Comparison of ENCODE assay signal across 1 cellular context in the genomic region with DNA sequence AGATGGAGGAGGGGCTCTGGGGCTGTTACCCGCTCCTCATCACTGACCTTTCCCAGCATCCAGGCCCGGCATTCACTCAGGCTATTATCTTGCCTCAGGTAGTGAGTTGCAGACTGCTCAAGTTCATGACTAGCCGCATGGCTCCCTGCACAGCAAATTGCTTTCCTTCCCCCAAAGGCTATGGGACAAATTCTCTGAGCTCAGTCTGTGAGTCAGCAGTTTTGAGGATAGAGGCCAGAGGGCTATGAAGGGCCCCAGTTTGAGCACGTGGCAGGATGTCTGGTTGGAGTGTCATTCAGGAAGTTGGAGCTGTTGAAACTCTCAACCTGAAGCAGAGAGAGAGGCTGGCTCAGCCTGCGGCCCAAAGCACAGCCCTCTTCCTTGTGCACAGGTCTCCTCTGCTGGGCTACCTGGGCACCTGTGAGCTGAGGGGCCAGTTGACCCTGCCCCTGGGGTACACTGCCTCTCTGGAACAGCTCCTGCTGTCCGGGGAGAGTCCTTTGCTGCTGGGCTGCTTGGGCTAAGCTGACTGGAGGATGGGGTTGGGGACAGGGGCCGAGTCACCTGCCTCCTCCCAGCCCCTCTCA.
TF ChIP-seq lines count a peak whose summit lies in the region.

No MANE protein-coding gene starts in this region.

TF ChIP-seq in HepG2, 621 proteins besides CTCF, POLR2A, EP300 and RAD21 (continued from another document and continues in another):
- TF ChIP-seq ARID4A (CRISPR knock-in tag; IDR thresholded peaks at IDR 0.05; ENCODE audit: borderline replicate concordance) = peak; percentile 81; the same call in 1 of the 2 replicates
- TF ChIP-seq ZNF33A (CRISPR knock-in tag; IDR thresholded peaks at IDR 0.05; ENCODE audit: borderline replicate concordance) = no peak
- TF ChIP-seq, protein P1, sequence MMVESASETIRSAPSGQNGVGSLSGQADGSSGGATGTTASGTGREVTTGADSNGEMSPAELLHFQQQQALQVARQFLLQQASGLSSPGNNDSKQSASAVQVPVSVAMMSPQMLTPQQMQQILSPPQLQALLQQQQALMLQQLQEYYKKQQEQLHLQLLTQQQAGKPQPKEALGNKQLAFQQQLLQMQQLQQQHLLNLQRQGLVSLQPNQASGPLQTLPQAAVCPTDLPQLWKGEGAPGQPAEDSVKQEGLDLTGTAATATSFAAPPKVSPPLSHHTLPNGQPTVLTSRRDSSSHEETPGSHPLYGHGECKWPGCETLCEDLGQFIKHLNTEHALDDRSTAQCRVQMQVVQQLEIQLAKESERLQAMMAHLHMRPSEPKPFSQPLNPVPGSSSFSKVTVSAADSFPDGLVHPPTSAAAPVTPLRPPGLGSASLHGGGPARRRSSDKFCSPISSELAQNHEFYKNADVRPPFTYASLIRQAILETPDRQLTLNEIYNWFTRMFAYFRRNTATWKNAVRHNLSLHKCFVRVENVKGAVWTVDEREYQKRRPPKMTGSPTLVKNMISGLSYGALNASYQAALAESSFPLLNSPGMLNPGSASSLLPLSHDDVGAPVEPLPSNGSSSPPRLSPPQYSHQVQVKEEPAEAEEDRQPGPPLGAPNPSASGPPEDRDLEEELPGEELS (CRISPR knock-in tag; IDR thresholded peaks at IDR 0.05) = peak; percentile 54; the same call in 1 of the 2 replicates
- TF ChIP-seq ZNF496 (CRISPR knock-in tag; IDR thresholded peaks at IDR 0.05; ENCODE audit: insufficient replicate concordance) = no peak
- no peak for TF ChIP-seq HMGA1 (CRISPR knock-in tag; conservative IDR thresholded peaks at IDR 0.05)
- peak; percentile 77 for TF ChIP-seq SKIL (CRISPR knock-in tag; IDR thresholded peaks at IDR 0.05; ENCODE audit: borderline replicate concordance)
- TF ChIP-seq TARDBP (CRISPR knock-in tag; IDR thresholded peaks at IDR 0.05) = peak; percentile 64; the same call in 1 of the 2 replicates
- TF ChIP-seq ZFP36L1 (CRISPR knock-in tag; IDR thresholded peaks at IDR 0.05) = peak; percentile 46; the same call in 1 of the 2 replicates
- peak; percentile 36; the same call in 1 of the 2 replicates for TF ChIP-seq ZFP1 (CRISPR knock-in tag; IDR thresholded peaks at IDR 0.05)
- TF ChIP-seq POGK (CRISPR knock-in tag; conservative IDR thresholded peaks at IDR 0.05) = no peak
- TF ChIP-seq ZNF691 (CRISPR knock-in tag; IDR thresholded peaks at IDR 0.05; ENCODE audit: borderline replicate concordance, low read depth) = peak; percentile 31; the same call in 1 of the 2 replicates
- TF ChIP-seq ZNF792 (CRISPR knock-in tag; IDR thresholded peaks at IDR 0.05) = peak; percentile 71; the same call in 1 of the 2 replicates
- TF ChIP-seq DNMT3B (CRISPR knock-in tag; conservative IDR thresholded peaks at IDR 0.05) = 0 out of 2 replicates have a peak, but pooled peaks have one; percentile 40
- no peak for TF ChIP-seq ZNF713 (CRISPR knock-in tag; IDR thresholded peaks at IDR 0.05)
- TF ChIP-seq ZNF124 (CRISPR knock-in tag; IDR thresholded peaks at IDR 0.05) = 0 out of 2 replicates have a peak, but pooled peaks have one; percentile 49
- peak; percentile 56 for TF ChIP-seq POGZ (CRISPR knock-in tag; IDR thresholded peaks at IDR 0.05)
- 0 out of 2 replicates have a peak, but pooled peaks have one; percentile 18 for TF ChIP-seq RERE (CRISPR knock-in tag; IDR thresholded peaks at IDR 0.05; ENCODE audit: low read depth)
- no peak for TF ChIP-seq GTF2F1 (IDR thresholded peaks at IDR 0.05; ENCODE audit: low read length)
- no peak for TF ChIP-seq EEA1 (CRISPR knock-in tag; IDR thresholded peaks at IDR 0.05; ENCODE audit: borderline replicate concordance)
- no peak for TF ChIP-seq TIGD3 (CRISPR knock-in tag; IDR thresholded peaks at IDR 0.05; ENCODE audit: borderline replicate concordance)
- TF ChIP-seq SALL1 (CRISPR knock-in tag; IDR thresholded peaks at IDR 0.05) = peak; percentile 93
- peak; percentile 87 for TF ChIP-seq ZNF335 (CRISPR knock-in tag; IDR thresholded peaks at IDR 0.05)
- 0 out of 2 replicates have a peak, but pooled peaks have one; percentile 43 for TF ChIP-seq IRF2 (CRISPR knock-in tag; IDR thresholded peaks at IDR 0.05)
- peak; percentile 43; the same call in 1 of the 2 replicates for TF ChIP-seq ZNF264 (CRISPR knock-in tag; IDR thresholded peaks at IDR 0.05)
- no peak for TF ChIP-seq KAT2B (IDR thresholded peaks at IDR 0.05; ENCODE audit: borderline replicate concordance, low read depth, low read length)
- TF ChIP-seq ZBTB7B (CRISPR knock-in tag; IDR thresholded peaks at IDR 0.05) = peak; percentile 69; the same call in 1 of the 2 replicates
- peak; percentile 84 for TF ChIP-seq HNF1B (CRISPR knock-in tag; IDR thresholded peaks at IDR 0.05)
- TF ChIP-seq PCBP2 (optimal IDR thresholded peaks at IDR 0.05; ENCODE audit: low read depth, low read length, poor library complexity, severe bottlenecking) = no peak
